In the genomic region with DNA sequence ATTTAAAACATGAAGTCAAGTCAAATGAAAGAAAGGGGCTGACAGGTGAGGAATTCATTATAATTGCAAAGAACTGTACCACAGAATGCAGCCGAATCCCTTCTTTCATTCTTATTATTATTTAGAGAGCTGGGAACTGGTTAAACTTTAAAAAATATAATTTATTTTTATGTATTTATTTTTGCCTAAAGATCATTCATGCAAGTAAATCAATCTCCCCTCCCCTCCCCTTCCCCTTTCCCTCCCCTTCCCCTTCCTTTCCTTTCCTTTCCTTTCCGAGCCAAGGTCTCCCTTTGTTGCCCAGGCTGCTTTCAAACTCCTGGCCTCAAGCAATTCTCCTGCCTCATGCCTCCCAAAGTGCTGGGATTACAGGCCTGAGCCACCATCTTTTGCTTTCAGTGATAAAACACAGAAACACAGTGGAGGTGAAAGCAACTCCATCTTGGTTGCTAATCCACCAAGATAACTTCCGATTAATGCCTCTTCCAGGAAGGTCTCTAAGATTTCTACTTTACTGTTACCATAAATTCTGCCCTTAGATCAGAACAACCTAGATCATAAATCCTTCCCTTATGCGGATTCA, we compare ENCODE assay signal across 8 cellular contexts. TPM values are rescaled to one million over a fixed set of nuclear protein-coding genes. Genes with fewer than 3 reads are reported as not detected.
A peak's percentile ranks its signal among the peaks of the same experiment; 100 is the strongest.
DNase-seq lines count a peak whose midpoint lies in the region; ATAC-seq and TF ChIP-seq lines count a peak whose summit lies in the region.

No MANE protein-coding gene starts in this region.

- H3K4me1 ChIP-seq in GM23248 (ENCODE audit: insufficient read depth) = peaks cover 57% of the 10 kb centered on the region
- peaks cover 33% of the 10 kb centered on the region for H3K4me1 ChIP-seq in hepatocyte (ENCODE audit: insufficient read depth)

- H3K9me2 ChIP-seq in GM23248 (ENCODE audit: insufficient read depth) (no peaks in the 10 kb centered on the region), hepatocyte (replicated peaks; ENCODE audit: insufficient read depth) (no peaks in the 10 kb centered on the region)

- WGBS in GM23248 (ENCODE audit: low coverage in 1 of 2, low lambda C conversion rate in 2 of 2, missing lambda C conversion rate in 2 of 2), 2 experiments = 83 to 86% methylated on average over 4 of the region's 4 CpGs
- 80% methylated on average over 4 of the region's 4 CpGs for WGBS in hepatocyte (ENCODE audit: low lambda C conversion rate, missing lambda C conversion rate)

- H3K79me2 ChIP-seq in GM23248 (ENCODE audit: insufficient read depth) (peaks cover 7% of the 10 kb centered on the region), hepatocyte (peaks cover 4% of the 10 kb centered on the region)

- H3K4me3 Mint-ChIP-seq in T-cell = peak overlapping the region; percentile 62 to 99 (median 74)

- no peak for ATAC-seq in T-cell (replicated peaks in 1 of 4)
- ATAC-seq in GM18519 (IDR thresholded peaks at IDR 0.05; ENCODE audit: low FRiP score, unreplicated experiment) = no peak
- ATAC-seq in GM21786 (IDR thresholded peaks at IDR 0.05; ENCODE audit: unreplicated experiment) = no peak

- H3K9ac ChIP-seq in GM23248 = peak overlapping the region; percentile 100

- DNase-seq in GM23248 = no peak
- DNase-seq in T-cell = no peak
- no peak for DNase-seq in hepatocyte (ENCODE audit: low spot score)
- no peak for DNase-seq in EL
- DNase-seq in AG08395 (ENCODE audit: low spot score) = no peak

- H3K4me2 ChIP-seq in GM23248 (ENCODE audit: unreplicated experiment) = peak overlapping the region; percentile 92
- H3K4me2 ChIP-seq in hepatocyte = peak overlapping the region; percentile 76

- no peaks in the 10 kb centered on the region for H3K36me3 ChIP-seq in GM23248 (ENCODE audit: low read depth)
- H3K36me3 ChIP-seq in hepatocyte (replicated peaks; ENCODE audit: insufficient read depth, low read depth) = no peaks in the 10 kb centered on the region

- TF ChIP-seq CTCF in hepatocyte (IDR thresholded peaks at IDR 0.05; ENCODE audit: poor library complexity) = no peak

- peaks cover 61% of the 10 kb centered on the region for H3F3A ChIP-seq in GM23248 (ENCODE audit: insufficient read depth)

- H3K27ac ChIP-seq in GM23248 = peak overlapping the region; percentile 100
- peak overlapping the region; percentile 98 for H3K27ac ChIP-seq in hepatocyte
- H3K27ac ChIP-seq in skin epidermis = peak overlapping the region in 20 of 21 experiments; percentile 62 to 100 (median 100)

- CTCF ChIA-PET in T-cell (lab: Charles Lee) = interaction anchor here in 1 of 2 donors (0.6 to 5.1 kb wide), 5 partner anchors 10 to 21 kb away, joined by 3 to 64 read pairs (median 13); no protein-coding TSS in a partner anchor

- no peaks in the 10 kb centered on the region for H3K36me3 Mint-ChIP-seq in T-cell

- in situ Hi-C loops in GM23248 (cut with MboI) = no loop called here

- POLR2A ChIA-PET in T-cell (lab: Charles Lee) = interaction anchor here (0.6 to 3.2 kb wide), 3 partner anchors 10 to 312 kb away, joined by 4 to 23 read pairs (median 6); no protein-coding TSS in a partner anchor

- H3K27ac Mint-ChIP-seq in T-cell = peak overlapping the region; percentile 99

- 0 out of 2 replicates have a peak overlapping the region, but pooled peaks have one; percentile 36 for H3K4me3 ChIP-seq in GM23248
- no peak overlapping the region for H3K4me3 ChIP-seq in hepatocyte
- H3K4me3 ChIP-seq in skin epidermis = no peak overlapping the region

- H2AFZ ChIP-seq in GM23248 = 0 out of 2 replicates have a peak overlapping the region, but pooled peaks have one; percentile 75
- H2AFZ ChIP-seq in hepatocyte = no peak overlapping the region

- H3K9me3 ChIP-seq in GM23248 (ENCODE audit: low read depth) = no peaks in the 10 kb centered on the region
- H3K9me3 ChIP-seq in hepatocyte (ENCODE audit: low read depth) = no peaks in the 10 kb centered on the region

- peaks cover 66 to 75% (median 71%) of the 10 kb centered on the region in 3 donors for H3K4me1 Mint-ChIP-seq in T-cell

- H4K20me1 ChIP-seq in GM23248 (ENCODE audit: insufficient read depth) (no peaks in the 10 kb centered on the region), hepatocyte (ENCODE audit: insufficient read depth, poor library complexity, severe bottlenecking) (no peaks in the 10 kb centered on the region)

- H3K9me3 Mint-ChIP-seq in T-cell = no peaks in the 10 kb centered on the region

- H3K27me3 ChIP-seq in GM23248 (replicated peaks; ENCODE audit: insufficient read depth) = no peaks in the 10 kb centered on the region
- no peaks in the 10 kb centered on the region for H3K27me3 ChIP-seq in hepatocyte

- H3K27me3 Mint-ChIP-seq in T-cell = no peaks in the 10 kb centered on the region

RNA-seq across cellular contexts. Expression of gene UBC, which starts 6.0 kb away (rescaled TPM):
- total RNA-seq in GM23248 (2014; rRNA removed; shearing (Covaris generic)) = 1,383 and 1,496 TPM in 2 replicates
- 1,490 and 1,515 TPM in 2 replicates for polyA plus RNA-seq in GM23248 (2016; fragmentation: Nextera tagmentation; extraction: Ambion mirVana)
- 1,000 to 10,000 TPM in 2 of 5 donors, 100 to 1,000 TPM in 3; 786 to 1,410 (median 885) TPM for total RNA-seq in T-cell
- total RNA-seq in hepatocyte = 1,410 and 1,439 TPM in 2 replicates
- 1,142 and 1,267 TPM in 2 replicates for polyA plus RNA-seq in hepatocyte

RNA-seq across cellular contexts. Expression of gene SCARB1, which starts 56.8 kb away (rescaled TPM):
- 2.2 and 3.2 TPM in 2 replicates for total RNA-seq in GM23248 (2014; rRNA removed; shearing (Covaris generic))
- polyA plus RNA-seq in GM23248 (2016; fragmentation: Nextera tagmentation; extraction: Ambion mirVana) = 5.0 and 5.2 TPM in 2 replicates
- total RNA-seq in T-cell = 1 to 10 TPM; 3.1 to 5.6 (median 4.5) TPM
- 50.4 and 51.5 TPM in 2 replicates for total RNA-seq in hepatocyte
- polyA plus RNA-seq in hepatocyte = 68.1 and 90.0 TPM in 2 replicates
